Comparison of ENCODE assay signal across 11 cellular contexts in the genomic region with DNA sequence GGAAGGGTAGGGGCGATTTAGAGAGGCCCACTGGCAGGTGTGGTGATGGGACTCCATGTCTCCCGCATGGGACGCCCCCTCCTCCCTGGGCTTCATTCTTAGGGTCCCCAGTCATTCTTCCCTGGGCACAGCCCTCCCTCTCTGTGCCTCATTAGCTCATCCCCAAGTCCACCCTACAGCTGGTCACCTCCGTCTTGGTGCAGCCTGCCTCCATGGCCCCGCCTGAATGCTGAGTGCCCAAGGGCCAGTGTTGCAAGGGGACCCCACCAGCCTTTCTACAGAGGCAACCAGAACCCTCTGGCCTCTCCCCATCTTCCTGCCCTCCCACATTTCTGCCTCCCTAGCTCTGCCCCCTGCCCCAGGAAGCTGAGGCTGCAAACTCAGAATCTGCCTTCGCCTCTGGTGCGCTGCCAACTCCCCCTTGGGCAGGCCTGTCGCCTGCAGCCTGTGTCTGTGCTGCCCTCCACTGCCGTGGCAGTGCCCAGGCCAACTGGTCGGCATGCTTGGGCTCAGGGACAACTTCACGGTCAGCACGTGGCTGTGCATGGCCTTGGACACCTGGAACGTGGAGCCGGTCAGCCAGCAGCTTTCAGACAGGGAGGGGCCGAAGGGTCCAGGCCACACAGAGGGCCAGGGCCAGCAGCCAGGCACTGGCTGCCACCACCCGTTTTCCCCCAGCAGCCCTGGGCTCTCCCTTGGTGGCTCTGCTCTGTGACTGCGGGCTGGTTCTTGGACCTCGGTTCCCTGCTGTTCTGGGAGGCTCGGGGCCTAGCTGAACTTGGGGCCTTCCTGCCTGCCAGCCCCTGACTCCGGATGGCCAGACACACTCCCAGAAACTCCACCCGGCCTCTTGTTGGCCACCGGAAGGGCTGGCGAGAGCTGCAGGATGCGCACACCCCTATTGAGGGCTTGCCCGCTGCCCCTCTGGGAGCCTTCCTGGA. TPM values are rescaled to one million over a fixed set of nuclear protein-coding genes. Genes with fewer than 3 reads are reported as not detected.
DNase-seq lines count a peak whose midpoint lies in the region; ATAC-seq and TF ChIP-seq lines count a peak whose summit lies in the region.
"Had no signal": no experiment of that assay in that cellular context is flagged by ENCODE, and none has a peak within 500 bp of the region (broad histone marks: within the 10 kb centered on the region; RNA-seq: fewer than 3 reads in every experiment).

No MANE protein-coding gene starts in this region.

- no peaks in the 10 kb centered on the region for H3K36me3 ChIP-seq in breast epithelium
- H3K36me3 ChIP-seq in left ventricle myocardium inferior, result no peaks in the 10 kb centered on the region
- H3K36me3 ChIP-seq in osteoblast (ENCODE audit: insufficient read depth, low read length), result no peaks in the 10 kb centered on the region
- no peaks in the 10 kb centered on the region for H3K36me3 ChIP-seq in vagina
- no peaks in the 10 kb centered on the region for H3K36me3 ChIP-seq in mesendoderm (ENCODE audit: control insufficient read depth, insufficient read depth, low read length)

- no peak for TF ChIP-seq POLR2A in breast epithelium (IDR thresholded peaks at IDR 0.05)
- no peak for TF ChIP-seq POLR2A in vagina (IDR thresholded peaks at IDR 0.05)

- no peak overlapping the region for H3K27ac Mint-ChIP-seq in MCF 10A (ENCODE audit: low read depth, unreplicated experiment)
- H3K27ac Mint-ChIP-seq: dendritic cell treated with granulocyte-macrophage colony-stimulating factor and Interleukin-4, amounts not matched to agents 40 ng/mL and 50 ng/mL, for 4 days had no signal

- H3K9me3 Mint-ChIP-seq in MCF 10A (ENCODE audit: unreplicated experiment), result no peaks in the 10 kb centered on the region
- H3K9me3 Mint-ChIP-seq: dendritic cell treated with granulocyte-macrophage colony-stimulating factor and Interleukin-4, amounts not matched to agents 40 ng/mL and 50 ng/mL, for 4 days had no signal

- no peak overlapping the region for H4K8ac ChIP-seq in mesendoderm (ENCODE audit: low read depth, low read length)

- no peak overlapping the region for H3K18ac ChIP-seq in mesendoderm (ENCODE audit: low read length)

- no peaks in the 10 kb centered on the region for H3K36me3 Mint-ChIP-seq in MCF 10A (ENCODE audit: insufficient read depth, unreplicated experiment)

- H2BK120ac ChIP-seq in mesendoderm (ENCODE audit: low read depth, low read length), result no peak overlapping the region

- H2BK15ac ChIP-seq in mesendoderm (replicated peaks; ENCODE audit: low read depth), result no peak overlapping the region

- no peaks in the 10 kb centered on the region for H3K79me1 ChIP-seq in mesendoderm (ENCODE audit: low read length)

- no TSS peak for BruUV-seq in MCF 10A (replicated peaks; lab: Mats Ljungman, UMichigan)

- no peak overlapping the region for H2AK5ac ChIP-seq in mesendoderm (ENCODE audit: low read length)

- H2BK5ac ChIP-seq in mesendoderm (ENCODE audit: low read length), result no peak overlapping the region

- intact Hi-C loops in breast epithelium (cut with DNase I; ENCODE audit: low total_unique reads) (no loop called here), MCF 10A (cut with micrococcal nuclease) (no loop called here), left ventricle myocardium inferior (cut with micrococcal nuclease) (no loop called here), vagina (cut with DNase I) (loop anchor here (10.0 kb wide), 1 partner anchor 56 kb away; no protein-coding TSS in a partner anchor)

- CTCF ChIA-PET in MCF 10A (lab: Yijun Ruan, JAX), result interaction anchor here (0.8 to 2.7 kb wide), 10 partner anchors 19 to 683 kb away, joined by 3 to 9 read pairs (median 4); no protein-coding TSS in a partner anchor

- H4K20me1 ChIP-seq in osteoblast (ENCODE audit: insufficient read depth, low read length), result no peaks in the 10 kb centered on the region

- H3K27me3 ChIP-seq in breast epithelium (no peaks in the 10 kb centered on the region), left ventricle myocardium inferior (ENCODE audit: low read depth) (no peaks in the 10 kb centered on the region), osteoblast (ENCODE audit: insufficient read depth, low read length) (peaks cover 8% of the 10 kb centered on the region), vagina (no peaks in the 10 kb centered on the region), mesendoderm (ENCODE audit: insufficient read depth, low read length, poor library complexity) (no peaks in the 10 kb centered on the region)

- no peak overlapping the region for H3K56ac ChIP-seq in mesendoderm (ENCODE audit: low read length)

- H3K4me1 Mint-ChIP-seq in MCF 10A (ENCODE audit: insufficient read depth, unreplicated experiment), result no peaks in the 10 kb centered on the region

- H3K4ac ChIP-seq in mesendoderm (ENCODE audit: low read depth, low read length), result no peak overlapping the region

- WGBS in mesendoderm (ENCODE audit: extremely low coverage, insufficient coverage, low lambda C conversion rate), result no CpG with 5 or more reads among the region's 25 CpGs

- DNase-seq in breast epithelium (ENCODE audit: low spot score in 2 of 2), result no peak
- DNase-seq in MCF 10A (ENCODE audit: unreplicated experiment), result no peak
- DNase-seq in left ventricle myocardium inferior, result peak; percentile 60
- peak; percentile 84 for DNase-seq in osteoblast (ENCODE audit: insufficient read length, low spot score, missing footprints)
- no peak for DNase-seq in vagina (ENCODE audit: extremely low spot score in 2 of 2)
- DNase-seq in mesendoderm, result no peak
- DNase-seq in NCI-H345 treated with DMSO at 0.1 percent for 48 hours (lab: John Stamatoyannopoulos, UW; ENCODE audit: unreplicated experiment), result no peak

- peaks cover 10 to 12% of the 10 kb centered on the region in 2 donors for H3K4me1 ChIP-seq in breast epithelium
- peaks cover 42% of the 10 kb centered on the region for H3K4me1 ChIP-seq in left ventricle myocardium inferior
- H3K4me1 ChIP-seq in osteoblast (ENCODE audit: insufficient read depth, low read length), result peaks cover 16% of the 10 kb centered on the region
- H3K4me1 ChIP-seq in vagina, result peaks cover 30% of the 10 kb centered on the region
- peaks cover 5% of the 10 kb centered on the region for H3K4me1 ChIP-seq in mesendoderm (ENCODE audit: control insufficient read depth, low read depth, low read length)

- H3K4me2 ChIP-seq in osteoblast (ENCODE audit: insufficient read depth, low read length) (peak overlapping the region; percentile 83), mesendoderm (ENCODE audit: low read length) (no peak overlapping the region)

- H3K9me3 ChIP-seq in breast epithelium (no peaks in the 10 kb centered on the region), left ventricle myocardium inferior (replicated peaks) (no peaks in the 10 kb centered on the region), osteoblast (ENCODE audit: low read depth, low read length) (no peaks in the 10 kb centered on the region), vagina (no peaks in the 10 kb centered on the region)

- H3K79me2 ChIP-seq in osteoblast (ENCODE audit: insufficient read depth, low read length) (no peaks in the 10 kb centered on the region), mesendoderm (ENCODE audit: control insufficient read depth, insufficient read depth, low read length) (no peaks in the 10 kb centered on the region)

- H3K23ac ChIP-seq in mesendoderm (ENCODE audit: low read length), result no peak overlapping the region

- ATAC-seq in GM19452 (IDR thresholded peaks at IDR 0.05; ENCODE audit: unreplicated experiment), result no peak

- H3K27ac ChIP-seq in breast epithelium (peak overlapping the region; percentile 65 to 90), left ventricle myocardium inferior (replicated peaks) (peak overlapping the region; percentile 95), osteoblast (ENCODE audit: low read depth, low read length) (no peak overlapping the region), vagina (peak overlapping the region; percentile 20), mesendoderm (ENCODE audit: low read depth, low read length) (no peak overlapping the region)

- H3K27me3 Mint-ChIP-seq in MCF 10A (ENCODE audit: insufficient read depth, unreplicated experiment), result no peaks in the 10 kb centered on the region

- no peak overlapping the region for H3K9ac ChIP-seq in mesendoderm (ENCODE audit: low read length)

- POLR2A ChIA-PET in MCF 10A (lab: Yijun Ruan, JAX), result interaction anchor here (0.8 to 2.0 kb wide), 6 partner anchors 13 to 318 kb away, joined by 3 to 8 read pairs (median 4); no protein-coding TSS in a partner anchor

- H2AFZ ChIP-seq in osteoblast (ENCODE audit: low read length), result no peak overlapping the region

- no peak overlapping the region for H3K4me3 Mint-ChIP-seq in MCF 10A (ENCODE audit: unreplicated experiment)

- TF ChIP-seq CTCF in breast epithelium (IDR thresholded peaks at IDR 0.05) (no peak), MCF 10A (IDR thresholded peaks at IDR 0.05; ENCODE audit: unreplicated experiment) (no peak), left ventricle myocardium inferior (IDR thresholded peaks at IDR 0.05; ENCODE audit: borderline replicate concordance) (peak; percentile 21), osteoblast (IDR thresholded peaks at IDR 0.05; ENCODE audit: extremely low read depth, low read depth, low read length) (no peak), vagina (IDR thresholded peaks at IDR 0.05) (no peak)

- H4K5ac ChIP-seq in mesendoderm (ENCODE audit: low read length), result no peak overlapping the region

- H3K4me3 ChIP-seq in breast epithelium, result peak overlapping the region in 1 of 3 donors; percentile 63
- peak overlapping the region; percentile 51 for H3K4me3 ChIP-seq in left ventricle myocardium inferior
- no peak overlapping the region for H3K4me3 ChIP-seq in osteoblast (ENCODE audit: insufficient read depth, low read length)
- H3K4me3 ChIP-seq in vagina, result no peak overlapping the region
- no peak overlapping the region for H3K4me3 ChIP-seq in mesendoderm (ENCODE audit: low read length)

RNA-seq across cellular contexts. Expression of gene PPP1R13B, which starts 33.9 kb away (rescaled TPM):
- total RNA-seq in breast epithelium, result 10 to 100 TPM in 2 of 3 donors, 1 to 10 TPM in 1; 6.4 to 21.8 (median 18.4) TPM
- total RNA-seq in MCF 10A (2022), result 16.2 and 17.5 TPM in 2 replicates
- total RNA-seq in left ventricle myocardium inferior, result 104 TPM
- 3.3 and 4.4 TPM in 2 replicates for total RNA-seq in osteoblast
- total RNA-seq in vagina, result 34.1 TPM
- 2.9 TPM for polyA plus RNA-seq in mesendoderm (2013, experiment 1 of 2)
- polyA plus RNA-seq in mesendoderm (2013, experiment 2 of 2), result 3.3 TPM

RNA-seq across cellular contexts. Expression of gene TDRD9, which starts 47.0 kb away (rescaled TPM):
- 1 to 10 TPM in 2 of 3 donors, under 1 TPM in 1; 0.96 to 4.0 (median 2.9) TPM for total RNA-seq in breast epithelium
- total RNA-seq in MCF 10A (2022), result 0.40 and 0.91 TPM in 2 replicates
- total RNA-seq in left ventricle myocardium inferior, result 4.8 TPM
- 0.29 and 1.1 TPM in 2 replicates for total RNA-seq in osteoblast
- total RNA-seq in vagina, result 0.74 TPM
- 0.04 TPM for polyA plus RNA-seq in mesendoderm (2013, experiment 1 of 2)
- polyA plus RNA-seq in mesendoderm (2013, experiment 2 of 2), result not detected
- total RNA-seq: HT-29, osteocyte had no signal

Comparison
In these comparisons a context has a peak if more than half of its experiments do, and no peak if none do; other contexts are left out.
1. DNase-seq: peak in left ventricle myocardium inferior (single experiment) and osteoblast (single experiment); none in breast epithelium (0 of 2), MCF 10A (single experiment), vagina (0 of 2), mesendoderm (single experiment) and NCI-H345 treated with DMSO at 0.1 percent for 48 hours (single experiment).
2. H3K27ac ChIP-seq: peak in breast epithelium (2 of 2), left ventricle myocardium inferior (single experiment) and vagina (single experiment); none in osteoblast (single experiment) and mesendoderm (single experiment).